ENCODE assay signal across 35 cellular contexts in the genomic region with DNA sequence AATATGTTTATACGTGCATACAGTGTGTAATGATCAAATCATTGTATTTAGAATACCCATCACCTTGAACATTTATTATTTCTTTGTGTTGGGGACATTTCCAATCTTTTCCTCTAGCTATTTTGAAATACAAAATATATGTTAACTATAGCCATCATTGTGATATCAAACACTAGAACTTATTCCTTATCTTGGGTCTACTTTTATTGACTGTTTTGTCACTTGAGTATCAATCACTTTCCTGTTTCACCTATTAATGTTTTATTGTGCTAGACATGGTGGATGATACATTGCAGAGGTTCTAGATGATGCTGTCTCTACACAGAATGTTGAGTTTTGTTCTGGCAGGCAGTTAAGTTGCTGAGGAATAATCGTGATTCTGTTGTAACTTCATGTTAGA.
"Had no signal": no experiment of that assay in that cellular context is flagged by ENCODE, and none has a peak within 500 bp of the region (broad histone marks: within the 10 kb centered on the region; RNA-seq: fewer than 3 reads in every experiment).

No MANE protein-coding gene starts in this region.

- H3K4me1 Mint-ChIP-seq: activated B cell treated with CpG ODN at 0.5 μM for 24 hours; activated CD4-positive, alpha-beta T cell treated with anti-CD3 and anti-CD28 coated beads, Interleukin-2, amount 10 ng/mL, durations not matched to agents 24 days and 14 days; activated naive CD8-positive, alpha-beta T cell treated with anti-CD3 and anti-CD28 coated beads for 36 hours; activated T-helper 17 cell treated with anti-CD3 and anti-CD28 coated beads, Interleukin-2, amount 50 U/mL, for 72 hours had no signal

- H3K36me3 ChIP-seq: breast epithelium had no signal

- H3K9me3 ChIP-seq: adrenal gland, body of pancreas had no signal

- H3K4me3 ChIP-seq: adrenal gland, body of pancreas, breast epithelium had no signal

- H3K27me3 Mint-ChIP-seq: activated B cell treated with CpG ODN at 0.5 μM for 24 hours; activated CD4-positive, alpha-beta memory T cell treated with anti-CD3 and anti-CD28 coated beads for 36 hours; activated CD4-positive, alpha-beta T cell treated with anti-CD3 and anti-CD28 coated beads, Interleukin-2, amount 10 ng/mL, durations not matched to agents 24 days and 14 days; activated CD8-positive, alpha-beta T cell treated with anti-CD3 and anti-CD28 coated beads for 36 hours; activated naive CD8-positive, alpha-beta T cell treated with anti-CD3 and anti-CD28 coated beads for 36 hours; activated T-helper 17 cell treated with anti-CD3 and anti-CD28 coated beads, Interleukin-2, amount 50 U/mL, for 72 hours had no signal

- H3K27me3 ChIP-seq: adrenal gland, body of pancreas, brain microvascular endothelial cell, breast epithelium had no signal

- ATAC-seq: activated CD8-positive, alpha-beta T cell treated with anti-CD3 and anti-CD28 coated beads for 36 hours; activated naive CD4-positive, alpha-beta T cell treated with anti-CD3 and anti-CD28 coated beads, Interleukin-2, amount 50 U/mL, for 72 hours; activated T-cell treated with anti-CD3 and anti-CD28 coated beads, Interleukin-2, amount 50 U/mL, for 4 hours; activated T-cell treated with anti-CD3 and anti-CD28 coated beads, Interleukin-2, amount 50 U/mL, for 72 hours; activated T-helper 17 cell treated with anti-CD3 and anti-CD28 coated beads, Interleukin-2, amount 50 U/mL, for 72 hours; body of pancreas had no signal

- H3K27ac ChIP-seq: adrenal gland, body of pancreas, brain microvascular endothelial cell, breast epithelium, VCaP had no signal

- FAIRE-seq: TTC549 had no signal

- H3K27ac Mint-ChIP-seq: activated B cell treated with CpG ODN at 0.5 μM for 24 hours; activated CD4-positive, alpha-beta memory T cell treated with anti-CD3 and anti-CD28 coated beads for 36 hours; activated CD4-positive, alpha-beta T cell treated with anti-CD3 and anti-CD28 coated beads, Interleukin-2, amount 10 ng/mL, durations not matched to agents 24 days and 14 days; activated CD8-positive, alpha-beta T cell treated with anti-CD3 and anti-CD28 coated beads for 36 hours; activated naive CD4-positive, alpha-beta T cell treated with anti-CD3 and anti-CD28 coated beads for 36 hours; activated naive CD4-positive, alpha-beta T cell treated with anti-CD3 and anti-CD28 coated beads, Interleukin-2, amount 50 U/mL, for 72 hours; activated naive CD8-positive, alpha-beta T cell treated with anti-CD3 and anti-CD28 coated beads for 36 hours; activated T-cell treated with anti-CD3 and anti-CD28 coated beads, Interleukin-2, amount 50 U/mL, for 72 hours; activated T-helper 1 cell treated with anti-CD3 and anti-CD28 coated beads, Interleukin-12 subunit alpha, Interleukin-12 subunit beta, Interleukin-2, Interleukin-4 antibody, amounts not matched to agents 30 ng/mL and 10 ng/mL and 1 ng/mL, durations not matched to agents 14 hours and 24 hours and 36 hours; activated T-helper 17 cell treated with anti-CD3 and anti-CD28 coated beads, Interleukin-2, amount 50 U/mL, for 72 hours; T-helper 1 cell treated with Interleukin-12 subunit alpha and Interleukin-12 subunit beta and Interleukin-4 antibody, amounts not matched to agents 30 μg/mL and 1 μg/mL, for 36 hours; T-helper 2 cell treated with Interferon-gamma antibody and Interleukin-4, amounts not matched to agents 5 μg/mL and 100 μg/mL, for 36 hours had no signal

- DNase-seq: activated B cell treated with CpG ODN at 0.5 μM for 24 hours; activated CD4-positive, alpha-beta memory T cell treated with anti-CD3 and anti-CD28 coated beads for 36 hours; activated CD4-positive, alpha-beta T cell treated with anti-CD3 and anti-CD28 coated beads for 4 hours; activated CD4-positive, alpha-beta T cell treated with anti-CD3 and anti-CD28 coated beads, Interleukin-2, amount 10 ng/mL, durations not matched to agents 24 days and 14 days; activated CD4-positive, alpha-beta T cell treated with anti-CD3 and anti-CD28 coated beads, Interleukin-2, amount 50 U/mL, for 1 hour; activated CD4-positive, alpha-beta T cell treated with anti-CD3 and anti-CD28 coated beads, Interleukin-2, amount 50 U/mL, for 4 hours; activated CD4-positive, CD25-positive, alpha-beta regulatory T cell treated with anti-CD3 and anti-CD28 coated beads, Interleukin-2, amount 50 U/mL, for 72 hours; activated CD8-positive, alpha-beta memory T cell treated with anti-CD3 and anti-CD28 coated beads, Interleukin-2, amount 50 U/mL, for 4 hours; activated CD8-positive, alpha-beta T cell treated with anti-CD3 and anti-CD28 coated beads for 36 hours; activated effector memory CD4-positive, alpha-beta T cell treated with anti-CD3 and anti-CD28 coated beads, Interleukin-2, amount 50 U/mL, for 16 hours; activated gamma-delta T cell treated with Interleukin-2 at 50 U/mL for 16 hours; activated naive CD4-positive, alpha-beta T cell; activated naive CD4-positive, alpha-beta T cell treated with anti-CD3 and anti-CD28 coated beads for 36 hours; activated naive CD4-positive, alpha-beta T cell treated with anti-CD3 and anti-CD28 coated beads, Interleukin-2, amount 50 U/mL, for 16 hours; activated naive CD8-positive, alpha-beta T cell treated with anti-CD3 and anti-CD28 coated beads for 36 hours; activated T-cell treated with anti-CD3 and anti-CD28 coated beads for 4 hours; activated T-cell treated with anti-CD3 and anti-CD28 coated beads, Interleukin-2, amount 50 U/mL, for 1 hour; activated T-cell treated with anti-CD3 and anti-CD28 coated beads, Interleukin-2, amount 50 U/mL, for 4 hours; activated T-cell treated with anti-CD3 and anti-CD28 coated beads, Interleukin-2, amount 50 U/mL, for 72 hours; adrenal gland; amniotic stem cell; aorta; body of pancreas; brain microvascular endothelial cell; central memory CD4-positive, alpha-beta T cell; T-helper 2 cell; T-helper 9 cell had no signal

- H3K4me1 ChIP-seq: adrenal gland, body of pancreas, breast epithelium had no signal

- H3K4me3 Mint-ChIP-seq: activated B cell treated with CpG ODN at 0.5 μM for 24 hours; activated CD4-positive, alpha-beta memory T cell treated with anti-CD3 and anti-CD28 coated beads for 36 hours; activated CD4-positive, alpha-beta T cell treated with anti-CD3 and anti-CD28 coated beads, Interleukin-2, amount 10 ng/mL, durations not matched to agents 24 days and 14 days; activated CD8-positive, alpha-beta T cell treated with anti-CD3 and anti-CD28 coated beads for 36 hours; activated naive CD4-positive, alpha-beta T cell treated with anti-CD3 and anti-CD28 coated beads for 36 hours; activated naive CD8-positive, alpha-beta T cell treated with anti-CD3 and anti-CD28 coated beads for 36 hours; activated T-cell treated with anti-CD3 and anti-CD28 coated beads, Interleukin-2, amount 50 U/mL, for 4 hours; activated T-cell treated with anti-CD3 and anti-CD28 coated beads, Interleukin-2, amount 50 U/mL, for 72 hours; activated T-helper 1 cell treated with anti-CD3 and anti-CD28 coated beads, Interleukin-12 subunit alpha, Interleukin-12 subunit beta, Interleukin-2, Interleukin-4 antibody, amounts not matched to agents 30 ng/mL and 10 ng/mL and 1 ng/mL, durations not matched to agents 14 hours and 24 hours and 36 hours; activated T-helper 17 cell treated with anti-CD3 and anti-CD28 coated beads, Interleukin-2, amount 50 U/mL, for 72 hours; T-helper 1 cell treated with Interleukin-12 subunit alpha and Interleukin-12 subunit beta and Interleukin-4 antibody, amounts not matched to agents 30 μg/mL and 1 μg/mL, for 36 hours; T-helper 2 cell treated with Interferon-gamma antibody and Interleukin-4, amounts not matched to agents 5 μg/mL and 100 μg/mL, for 36 hours had no signal
